Comparison of ENCODE assay signal across 8 cellular contexts in the genomic region with DNA sequence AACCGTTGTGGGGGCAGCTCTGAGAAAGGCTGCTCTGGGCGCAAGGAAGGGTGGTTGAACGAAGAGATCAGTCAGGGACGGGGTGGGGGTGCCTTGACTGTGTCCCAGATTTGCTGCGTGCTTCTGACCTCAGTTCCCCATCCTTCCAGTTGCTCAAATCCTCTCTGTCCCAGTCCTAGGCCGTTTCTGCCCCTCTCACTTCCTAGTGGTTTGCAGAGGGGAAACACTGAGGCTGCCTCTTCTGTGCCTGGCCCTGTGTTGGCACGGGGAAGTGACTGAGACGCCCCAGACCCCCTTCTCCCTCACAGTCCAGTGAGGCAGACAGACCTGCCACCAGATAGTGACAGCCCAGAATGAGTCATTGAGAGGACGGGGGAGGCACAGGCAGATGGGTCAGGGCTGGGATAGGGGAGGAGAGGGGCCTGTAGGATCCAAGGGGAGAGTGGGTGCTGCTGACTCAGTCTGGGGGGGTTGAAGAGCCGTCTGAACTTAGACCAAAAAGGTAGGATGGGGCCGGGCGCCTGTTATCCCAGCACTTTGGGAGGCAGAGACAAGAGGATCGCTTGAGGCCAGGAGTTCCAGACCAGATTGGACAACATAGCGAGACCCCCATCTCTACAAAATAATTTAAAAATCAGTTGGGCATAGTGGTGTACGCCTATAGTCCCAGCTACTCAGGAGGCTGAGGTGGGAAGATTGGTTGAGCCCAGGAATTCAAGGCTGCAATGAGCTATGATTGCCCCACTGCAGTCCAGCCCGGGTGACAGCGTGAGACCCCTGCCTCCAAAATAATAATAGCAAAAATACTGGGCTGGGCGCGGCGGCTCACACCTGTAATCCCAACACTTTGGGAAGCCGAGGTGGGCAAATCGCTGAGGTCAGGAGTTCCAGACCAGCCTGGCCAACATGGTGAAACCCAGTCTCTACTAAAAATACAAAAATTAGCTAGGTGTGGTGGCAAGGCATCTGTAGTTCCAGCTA. TPM values are rescaled to one million over a fixed set of nuclear protein-coding genes. Genes with fewer than 3 reads are reported as not detected.
DNase-seq lines count a peak whose midpoint lies in the region; TF ChIP-seq lines count a peak whose summit lies in the region.

No MANE protein-coding gene starts in this region.

- peak overlapping the region; percentile 77 for H3K4me3 Mint-ChIP-seq in MCF 10A (ENCODE audit: unreplicated experiment)

- no peaks in the 10 kb centered on the region for H3K9me3 Mint-ChIP-seq in MCF 10A (ENCODE audit: unreplicated experiment)

- no peaks in the 10 kb centered on the region for H3F3A ChIP-seq in DOHH2 (ENCODE audit: control insufficient read depth, insufficient read depth)

- intact Hi-C loops in MCF 10A (cut with micrococcal nuclease): loop anchor here (1.0 to 10.0 kb wide), 3 partner anchors 87 to 480 kb away; a partner anchor contains a TSS

- H4K20me1 ChIP-seq in DOHH2 (ENCODE audit: control insufficient read depth, insufficient read depth, low read depth, low read length): no peaks in the 10 kb centered on the region

- 65% methylated on average over 22 of the region's 22 CpGs for WGBS in liver
- WGBS in tibial nerve, 2 donors: 48 to 54% methylated on average over 21 to 22 of the region's 22 CpGs

- peak overlapping the region; percentile 35 to 64 for H3K9ac ChIP-seq in liver (ENCODE audit: low read depth in 1 of 2, low read length in 2 of 2)

- peak overlapping the region; percentile 57 for H3K27ac Mint-ChIP-seq in MCF 10A (ENCODE audit: low read depth, unreplicated experiment)

- H3K9me3 ChIP-seq in DOHH2 (ENCODE audit: control insufficient read depth, insufficient read depth, low read length): peaks cover 3% of the 10 kb centered on the region; the same call in 1 of the 2 replicates
- H3K9me3 ChIP-seq in liver (ENCODE audit: control insufficient read depth in 4 of 4, low read length in 3 of 4): no peaks in the 10 kb centered on the region
- H3K9me3 ChIP-seq in tibial nerve: no peaks in the 10 kb centered on the region

- peak; percentile 36 for DNase-seq in NCI-H226
- DNase-seq in MCF 10A (ENCODE audit: unreplicated experiment): peak; percentile 25
- no peak for DNase-seq in tibial nerve (ENCODE audit: low spot score in 2 of 2)
- no peak for DNase-seq in NCI-H82 (lab: John Stamatoyannopoulos, UW)
- no peak for DNase-seq in effector CD4-positive, alpha-beta T cell
- DNase-seq in cerebellar cortex (ENCODE audit: low spot score): no peak

- no peaks in the 10 kb centered on the region for H3K79me2 ChIP-seq in DOHH2 (ENCODE audit: control insufficient read depth, low read length)

- H3K4me2 ChIP-seq in DOHH2 (ENCODE audit: low read length): peak overlapping the region; percentile 84

- CTCF ChIA-PET in MCF 10A (lab: Yijun Ruan, JAX): interaction anchor here (0.6 to 2.9 kb wide), 24 partner anchors 10 to 567 kb away, joined by 3 to 15 read pairs (median 4); a partner anchor contains a TSS

- H3K36me3 Mint-ChIP-seq in MCF 10A (ENCODE audit: insufficient read depth, unreplicated experiment): peaks cover 8% of the 10 kb centered on the region

- H3K36me3 ChIP-seq in DOHH2 (ENCODE audit: control insufficient read depth, low read length): no peaks in the 10 kb centered on the region
- peaks cover 3 to 6% (median 4%) of the 10 kb centered on the region in 4 donors for H3K36me3 ChIP-seq in liver (ENCODE audit: control insufficient read depth in 4 of 4, insufficient read depth in 3 of 4, low read depth in 1 of 4, low read length in 3 of 4)
- peaks cover 0 to 24% (median 0%) of the 10 kb centered on the region in 3 donors for H3K36me3 ChIP-seq in tibial nerve

- H3K4me3 ChIP-seq in DOHH2 (ENCODE audit: low read length) (peak overlapping the region; percentile 71), liver (ENCODE audit: low read depth in 1 of 3, low read length in 3 of 3) (peak overlapping the region in 2 of 3 donors; percentile 76 to 78), tibial nerve (peak overlapping the region in 3 of 4 donors; percentile 50 to 59 (median 59))

- H3K27me3 Mint-ChIP-seq in MCF 10A (ENCODE audit: insufficient read depth, unreplicated experiment): no peaks in the 10 kb centered on the region

- no TSS peak for BruUV-seq in MCF 10A (replicated peaks; lab: Mats Ljungman, UMichigan)

- no peak for TF ChIP-seq POLR2A in tibial nerve (IDR thresholded peaks at IDR 0.05)

- POLR2A ChIA-PET in MCF 10A (lab: Yijun Ruan, JAX): interaction anchor here (0.7 to 2.1 kb wide), 20 partner anchors 18 to 907 kb away, joined by 3 to 17 read pairs (median 4); a partner anchor contains a TSS

- H3K27me3 ChIP-seq in DOHH2 (ENCODE audit: control insufficient read depth, low read length) (peaks cover 3% of the 10 kb centered on the region; the same call in 1 of the 2 replicates), liver (ENCODE audit: control insufficient read depth in 4 of 4, insufficient read depth in 4 of 4, low read length in 3 of 4) (no peaks in the 10 kb centered on the region), tibial nerve (no peaks in the 10 kb centered on the region)

- H3K27ac ChIP-seq in DOHH2 (ENCODE audit: low read depth, low read length) (peak overlapping the region; percentile 53), liver (ENCODE audit: low read depth in 1 of 2, low read length in 2 of 2) (peak overlapping the region; percentile 93), tibial nerve (peak overlapping the region; percentile 76 to 91 (median 86))

- peaks cover 15% of the 10 kb centered on the region for H3K4me1 ChIP-seq in DOHH2 (ENCODE audit: control insufficient read depth, low read length)
- H3K4me1 ChIP-seq in liver (ENCODE audit: control insufficient read depth in 4 of 4, insufficient read depth in 4 of 4, low read length in 3 of 4): peaks cover 0 to 8% (median 5%) of the 10 kb centered on the region in 4 donors
- peaks cover 0 to 46% (median 15%) of the 10 kb centered on the region in 4 donors for H3K4me1 ChIP-seq in tibial nerve

- H3K4me1 Mint-ChIP-seq in MCF 10A (ENCODE audit: insufficient read depth, unreplicated experiment): peaks cover 14% of the 10 kb centered on the region

- H3K9me2 ChIP-seq in DOHH2 (replicated peaks; ENCODE audit: control insufficient read depth, low read length): no peaks in the 10 kb centered on the region

- no peak for TF ChIP-seq RAD21 in liver (IDR thresholded peaks at IDR 0.05)

- TF ChIP-seq CTCF in DOHH2 (IDR thresholded peaks at IDR 0.05; ENCODE audit: low read depth, low read length, poor library complexity, severe bottlenecking): no peak
- TF ChIP-seq CTCF in MCF 10A (IDR thresholded peaks at IDR 0.05; ENCODE audit: unreplicated experiment): no peak
- no peak for TF ChIP-seq CTCF in liver (IDR thresholded peaks at IDR 0.05; ENCODE audit: low read depth, low read length, missing input control)
- no peak for TF ChIP-seq CTCF in tibial nerve (IDR thresholded peaks at IDR 0.05)

- no peak for TF ChIP-seq EP300 in tibial nerve (IDR thresholded peaks at IDR 0.05)

TF ChIP-seq in liver, 16 proteins besides CTCF, POLR2A, EP300 and RAD21:
- TF ChIP-seq YY1 (IDR thresholded peaks at IDR 0.05) (no peak), HNF4G (IDR thresholded peaks at IDR 0.05) (no peak), HNF4A (conservative IDR thresholded peaks at IDR 0.05) (no peak), EGR1 (IDR thresholded peaks at IDR 0.05; ENCODE audit: low read depth in 2 of 2) (no peak), SP1 (IDR thresholded peaks at IDR 0.05) (no peak), FOXA2 (IDR thresholded peaks at IDR 0.05) (no peak), GABPA (IDR thresholded peaks at IDR 0.05 in 1 of 2, conservative IDR thresholded peaks at IDR 0.05 in 1 of 2) (no peak), TAF1 (conservative IDR thresholded peaks at IDR 0.05) (no peak)
- TF ChIP-seq, protein P1, sequence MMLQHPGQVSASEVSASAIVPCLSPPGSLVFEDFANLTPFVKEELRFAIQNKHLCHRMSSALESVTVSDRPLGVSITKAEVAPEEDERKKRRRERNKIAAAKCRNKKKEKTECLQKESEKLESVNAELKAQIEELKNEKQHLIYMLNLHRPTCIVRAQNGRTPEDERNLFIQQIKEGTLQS (IDR thresholded peaks at IDR 0.05): no peak

RNA-seq across cellular contexts. Expression of a gene that starts 26.4 kb away (rescaled TPM):
- total RNA-seq in MCF 10A (2022) (18.4 and 21.1 TPM in 2 replicates), liver (1 to 10 TPM; 1.4 to 3.9 TPM), tibial nerve (100 to 1,000 TPM; 203 to 284 (median 251) TPM)
- 1 to 10 TPM; 1.1 to 4.6 TPM for polyA plus RNA-seq in liver

RNA-seq across cellular contexts. Expression of a gene that starts 52.7 kb away (rescaled TPM):
- 41.7 and 46.7 TPM in 2 replicates for total RNA-seq in MCF 10A (2022)
- 10 to 100 TPM; 15.2 to 24.7 TPM for total RNA-seq in liver
- 10 to 100 TPM in 1 of 2 donors, 1 to 10 TPM in 1; 6.4 to 30.6 TPM for polyA plus RNA-seq in liver
- total RNA-seq in tibial nerve: 10 to 100 TPM; 71.0 to 88.6 (median 84.3) TPM

RNA-seq across cellular contexts. Expression of a gene that starts 52.9 kb away (rescaled TPM):
- total RNA-seq in MCF 10A (2022) (27.1 and 33.2 TPM in 2 replicates), liver (10 to 100 TPM in 1 of 2 donors, 1 to 10 TPM in 1; 5.1 to 12.5 TPM), tibial nerve (100 to 1,000 TPM in 1 of 4 donors, 10 to 100 TPM in 3; 72.0 to 114 (median 90.9) TPM)
- 10 to 100 TPM in 1 of 2 donors, 1 to 10 TPM in 1; 4.2 to 10.2 TPM for polyA plus RNA-seq in liver

Comparison
In these comparisons a context has a peak if more than half of its experiments do, and no peak if none do; other contexts are left out.
1. DNase-seq: peak in NCI-H226 (single experiment) and MCF 10A (single experiment); none in tibial nerve (0 of 2), NCI-H82 (single experiment), effector CD4-positive, alpha-beta T cell (single experiment) and cerebellar cortex (single experiment).
2. Peak in every context shown above with its lines, with median percentiles within 50 percentile points of each other: H3K27ac ChIP-seq and H3K4me3 ChIP-seq.